ENCODE assay signal across 8 cellular contexts in genomic region chr1:177945943-177946650, GRCh38. TPM values are rescaled to one million over a fixed set of nuclear protein-coding genes. Genes with fewer than 3 reads are reported as not detected.
DNase-seq lines count a peak whose midpoint lies in the region; ATAC-seq and TF ChIP-seq lines count a peak whose summit lies in the region.

No MANE protein-coding gene starts in this region.

- no peak overlapping the region for H3K27ac ChIP-seq in CD8-positive, alpha-beta T cell (ENCODE audit: low read depth, low read length)

- no peaks in the 10 kb centered on the region for H3K27me3 ChIP-seq in CD8-positive, alpha-beta T cell (ENCODE audit: insufficient read depth, low read length)

- no peaks in the 10 kb centered on the region for H3K36me3 Mint-ChIP-seq in CD8-positive, alpha-beta T cell

- DNase-seq in CD8-positive, alpha-beta T cell, result no peak
- DNase-seq in NCI-H446 (lab: John Stamatoyannopoulos, UW) (peak; percentile 88), glomerular visceral epithelial cell (ENCODE audit: extremely low spot score) (peak; percentile 69), putamen (ENCODE audit: low spot score) (peak; percentile 56), cerebellar nuclear complex (lab: John Stamatoyannopoulos, UW) (no peak)
- DNase-seq in activated CD8-positive, alpha-beta memory T cell treated with anti-CD3 and anti-CD28 coated beads, Interleukin-2, amount 50 U/mL, for 24 hours (ENCODE audit: extremely low read depth), result peak; percentile 0

- no peak overlapping the region for H3K4me3 ChIP-seq in CD8-positive, alpha-beta T cell (ENCODE audit: low read depth, low read length)

- TF ChIP-seq CTCF in CD8-positive, alpha-beta T cell (IDR thresholded peaks at IDR 0.05), result peak; percentile 19

- CTCF ChIA-PET in CD8-positive, alpha-beta T cell (lab: Charles Lee), result interaction anchor here (0.8 kb wide), 1 partner anchor 9 kb away, joined by 3 read pairs; no protein-coding TSS in a partner anchor

- H3K9me3 Mint-ChIP-seq in CD8-positive, alpha-beta T cell, result no peaks in the 10 kb centered on the region

- no peak overlapping the region for H3K27ac Mint-ChIP-seq in CD8-positive, alpha-beta T cell

- H3K27me3 Mint-ChIP-seq in CD8-positive, alpha-beta T cell (ENCODE audit: low read depth), result peaks cover 2% of the 10 kb centered on the region

- H3K4me1 Mint-ChIP-seq in CD8-positive, alpha-beta T cell (ENCODE audit: low read depth), result no peaks in the 10 kb centered on the region

- intact Hi-C loops in CD8-positive, alpha-beta T cell (cut with DNase I, micrococcal nuclease), result loop anchor here in 1 of 2 experiments (5.0 kb wide), 1 partner anchor 1574 kb away; no protein-coding TSS in a partner anchor

- H3K4me3 Mint-ChIP-seq in CD8-positive, alpha-beta T cell, result no peak overlapping the region

- no peaks in the 10 kb centered on the region for H3K4me1 ChIP-seq in CD8-positive, alpha-beta T cell (ENCODE audit: insufficient read depth, low read length)

- no peaks in the 10 kb centered on the region for H3K9me3 ChIP-seq in CD8-positive, alpha-beta T cell (ENCODE audit: low read length)

- H3K36me3 ChIP-seq in CD8-positive, alpha-beta T cell (ENCODE audit: insufficient read depth, low read length), result no peaks in the 10 kb centered on the region

- POLR2A ChIA-PET in CD8-positive, alpha-beta T cell (lab: Charles Lee), result no interaction called here

- ATAC-seq in CD8-positive, alpha-beta T cell, result no peak
- ATAC-seq in GM18858 (IDR thresholded peaks at IDR 0.05; ENCODE audit: unreplicated experiment) (peak; percentile 62), HG03139 (IDR thresholded peaks at IDR 0.05; ENCODE audit: unreplicated experiment) (peak; percentile 82)

RNA-seq across cellular contexts. Expression of gene SEC16B, which starts 23.8 kb away (rescaled TPM):
- not detected for total RNA-seq in CD8-positive, alpha-beta T cell

Comparison
In these comparisons a context has a peak if more than half of its experiments do, and no peak if none do; other contexts are left out.
1. DNase-seq: peak in NCI-H446 (2 of 2), activated CD8-positive, alpha-beta memory T cell treated with anti-CD3 and anti-CD28 coated beads, Interleukin-2, amount 50 U/mL, for 24 hours (single experiment), glomerular visceral epithelial cell (single experiment) and putamen (single experiment); none in CD8-positive, alpha-beta T cell (0 of 7) and cerebellar nuclear complex (0 of 2).